Comparison of ENCODE assay signal across 9 cellular contexts in the genomic region with DNA sequence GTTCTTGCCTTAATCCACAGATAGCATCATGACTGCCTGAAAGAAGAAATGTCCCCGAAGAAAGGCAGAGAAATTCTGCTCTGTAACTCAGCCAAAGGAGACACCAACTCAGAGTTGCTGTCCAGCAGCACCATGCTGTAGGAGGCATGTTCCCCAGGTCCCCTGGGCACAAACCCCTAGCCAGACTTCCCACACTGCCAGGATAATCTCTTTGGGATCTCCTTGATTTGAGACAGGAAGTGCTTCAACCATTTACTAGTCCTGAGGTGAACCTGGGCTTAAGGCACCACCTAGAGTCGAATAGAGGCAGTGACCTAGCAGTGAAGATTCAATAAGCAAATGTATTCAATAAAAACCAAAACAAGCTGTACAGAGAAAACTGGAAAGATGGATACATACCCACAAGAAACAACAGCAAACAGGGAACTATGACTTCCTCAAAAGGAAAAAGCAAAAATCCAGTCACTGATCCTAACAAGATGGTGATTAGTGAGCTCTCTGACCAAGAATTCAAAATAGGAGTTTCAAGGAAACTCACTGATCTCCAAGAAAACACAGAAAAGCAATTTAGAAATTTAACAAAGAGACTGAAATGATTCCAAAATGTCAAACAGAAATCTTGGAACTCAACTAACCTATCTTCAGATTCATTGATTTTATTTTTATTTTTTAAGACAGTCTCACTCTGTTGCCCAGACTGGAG. TPM values are rescaled to one million over a fixed set of nuclear protein-coding genes. Genes with fewer than 3 reads are reported as not detected.
DNase-seq lines count a peak whose midpoint lies in the region; ATAC-seq and TF ChIP-seq lines count a peak whose summit lies in the region.
"Had no signal": no experiment of that assay in that cellular context is flagged by ENCODE, and none has a peak within 500 bp of the region (broad histone marks: within the 10 kb centered on the region; RNA-seq: fewer than 3 reads in every experiment).

No MANE protein-coding gene starts in this region.

- in situ Hi-C loops in Panc1 (cut with HindIII; ENCODE audit: low pct_unique_long_range_greater_than_20kb, low sequenced_read_pairs): no loop called here

- POLR2A ChIA-PET in Panc1 (lab: Charles Lee): no interaction called here

- DNase-seq in D341Med (ENCODE audit: low spot score) (peak; percentile 75), HFFc6 (no peak), Panc1 (ENCODE audit: low read depth, low spot score) (no peak), lower lobe of right lung (no peak), ureter (ENCODE audit: low spot score) (no peak)
- peak; percentile 22 for DNase-seq in activated naive CD8-positive, alpha-beta T cell treated with anti-CD3 and anti-CD28 coated beads for 36 hours
- DNase-seq: pancreas had no signal

- H3K27me3 Mint-ChIP-seq in HFFc6 (ENCODE audit: insufficient read depth): peaks cover 26% of the 10 kb centered on the region
- H3K27me3 Mint-ChIP-seq in activated naive CD8-positive, alpha-beta T cell treated with anti-CD3 and anti-CD28 coated beads for 36 hours: no peaks in the 10 kb centered on the region

- H3K4me1 Mint-ChIP-seq in HFFc6 (ENCODE audit: low read depth): no peaks in the 10 kb centered on the region
- H3K4me1 Mint-ChIP-seq in activated naive CD8-positive, alpha-beta T cell treated with anti-CD3 and anti-CD28 coated beads for 36 hours: peaks cover 25% of the 10 kb centered on the region

- H3K4me3 ChIP-seq in Panc1 (ENCODE audit: low read depth in 2 of 2, low read length in 2 of 2): no peak overlapping the region
- H3K4me3 ChIP-seq in lower lobe of right lung: no peak overlapping the region
- H3K4me3 ChIP-seq: pancreas had no signal

- H3K36me3 Mint-ChIP-seq in HFFc6 (ENCODE audit: low read depth): no peaks in the 10 kb centered on the region
- H3K36me3 Mint-ChIP-seq in activated naive CD8-positive, alpha-beta T cell treated with anti-CD3 and anti-CD28 coated beads for 36 hours: no peaks in the 10 kb centered on the region

- no TSS peak for BruUV-seq in Panc1 (replicated peaks; lab: Mats Ljungman, UMichigan)

- H3K4me1 ChIP-seq in Panc1 (ENCODE audit: control insufficient read depth, insufficient read depth, low read length) (no peaks in the 10 kb centered on the region), lower lobe of right lung (no peaks in the 10 kb centered on the region)
- H3K4me1 ChIP-seq: pancreas had no signal

- no peak overlapping the region for H3K27ac ChIP-seq in Panc1 (ENCODE audit: low read length)
- H3K27ac ChIP-seq in lower lobe of right lung: no peak overlapping the region
- H3K27ac ChIP-seq: pancreas had no signal

- peak; percentile 88 for ATAC-seq in Panc1
- ATAC-seq in lower lobe of right lung: no peak
- ATAC-seq in esophagus mucosa: no peak
- no peak for ATAC-seq in HG03439 (IDR thresholded peaks at IDR 0.05; ENCODE audit: unreplicated experiment)

- H3K9me3 ChIP-seq in Panc1 (ENCODE audit: control insufficient read depth, insufficient read depth, low read depth, low read length) (no peaks in the 10 kb centered on the region), lower lobe of right lung (no peaks in the 10 kb centered on the region)
- H3K9me3 ChIP-seq: pancreas had no signal

- no peak overlapping the region for H3K4me3 Mint-ChIP-seq in HFFc6
- no peak overlapping the region for H3K4me3 Mint-ChIP-seq in activated naive CD8-positive, alpha-beta T cell treated with anti-CD3 and anti-CD28 coated beads for 36 hours

- H3K27me3 ChIP-seq in Panc1 (ENCODE audit: control insufficient read depth, insufficient read depth, low read length) (peaks cover 46% of the 10 kb centered on the region), lower lobe of right lung (ENCODE audit: low read depth) (peaks cover 12% of the 10 kb centered on the region)
- H3K27me3 ChIP-seq: pancreas had no signal

- H3K36me3 ChIP-seq in Panc1 (ENCODE audit: control insufficient read depth, insufficient read depth, low read length) (no peaks in the 10 kb centered on the region), lower lobe of right lung (no peaks in the 10 kb centered on the region)
- H3K36me3 ChIP-seq: pancreas had no signal

- no peaks in the 10 kb centered on the region for H3K9me3 Mint-ChIP-seq in HFFc6
- peaks cover 2% of the 10 kb centered on the region for H3K9me3 Mint-ChIP-seq in activated naive CD8-positive, alpha-beta T cell treated with anti-CD3 and anti-CD28 coated beads for 36 hours

- no peak overlapping the region for H3K27ac Mint-ChIP-seq in HFFc6
- H3K27ac Mint-ChIP-seq in activated naive CD8-positive, alpha-beta T cell treated with anti-CD3 and anti-CD28 coated beads for 36 hours: peak overlapping the region; percentile 58

- TF ChIP-seq CTCF in HFFc6 (IDR thresholded peaks at IDR 0.05) (peak; percentile 58), Panc1 (IDR thresholded peaks at IDR 0.05) (peak; percentile 78), lower lobe of right lung (IDR thresholded peaks at IDR 0.05) (peak; percentile 40)

- CTCF ChIA-PET in Panc1 (lab: Charles Lee): interaction anchor here (0.6 kb wide), 1 partner anchor 173 kb away, joined by 3 read pairs; no protein-coding TSS in a partner anchor

- intact Hi-C loops in Panc1 (cut with micrococcal nuclease; ENCODE audit: unreplicated experiment): loop anchor here (1.0 kb wide), 1 partner anchor 52 kb away; no protein-coding TSS in a partner anchor
- intact Hi-C loops in lower lobe of right lung (cut with DNase I): no loop called here

RNA-seq across cellular contexts. Expression of gene OR4D2, which starts 5.7 kb away (rescaled TPM):
- not detected for total RNA-seq in HFFc6 (2021; fragmentation: NEBNext Ultra II Directional; extraction: Animal tissue kit (Norgen Biotek cat#: 25700))
- total RNA-seq in Panc1 (2021; ENCODE audit: unreplicated experiment) (not detected), lower lobe of right lung (not detected), ureter (not detected), esophagus mucosa (not detected)
- not detected for polyA plus RNA-seq in Panc1 (2012; ENCODE audit: insufficient read length)
- not detected for total RNA-seq in activated naive CD8-positive, alpha-beta T cell treated with anti-CD3 and anti-CD28 coated beads for 36 hours
- total RNA-seq: pancreas had no signal
- polyA plus RNA-seq: pancreas had no signal

RNA-seq across cellular contexts. Expression of gene EPX, which starts 20.0 kb away (rescaled TPM):
- total RNA-seq in HFFc6 (2021; fragmentation: NEBNext Ultra II Directional; extraction: Animal tissue kit (Norgen Biotek cat#: 25700)): not detected
- total RNA-seq in Panc1 (2021; ENCODE audit: unreplicated experiment): not detected
- not detected for polyA plus RNA-seq in Panc1 (2012; ENCODE audit: insufficient read length)
- not detected for total RNA-seq in activated naive CD8-positive, alpha-beta T cell treated with anti-CD3 and anti-CD28 coated beads for 36 hours
- not detected for total RNA-seq in lower lobe of right lung
- not detected for total RNA-seq in ureter
- not detected for total RNA-seq in esophagus mucosa
- total RNA-seq: pancreas had no signal
- polyA plus RNA-seq: pancreas had no signal

RNA-seq across cellular contexts. Expression of gene OR4D1, which starts 24.3 kb away (rescaled TPM):
- total RNA-seq in HFFc6 (2021; fragmentation: NEBNext Ultra II Directional; extraction: Animal tissue kit (Norgen Biotek cat#: 25700)): not detected
- total RNA-seq in Panc1 (2021; ENCODE audit: unreplicated experiment) (0.05 TPM), lower lobe of right lung (not detected), ureter (not detected), esophagus mucosa (not detected)
- polyA plus RNA-seq in Panc1 (2012; ENCODE audit: insufficient read length): 0.08 TPM
- under 1 TPM; 0.14 to 0.22 TPM for total RNA-seq in activated naive CD8-positive, alpha-beta T cell treated with anti-CD3 and anti-CD28 coated beads for 36 hours
- total RNA-seq: pancreas had no signal
- polyA plus RNA-seq: pancreas had no signal

RNA-seq across cellular contexts. Expression of gene MKS1, which starts 46.5 kb away (rescaled TPM):
- total RNA-seq in HFFc6 (2021; fragmentation: NEBNext Ultra II Directional; extraction: Animal tissue kit (Norgen Biotek cat#: 25700)): 10 to 100 TPM in 1 of 6 experiments, 1 to 10 TPM in 5; 8.3 to 10.4 (median 8.9) TPM
- total RNA-seq in Panc1 (2021; ENCODE audit: unreplicated experiment) (12.1 TPM), lower lobe of right lung (20.1 TPM), ureter (28.7 TPM), esophagus mucosa (13.6 TPM)
- 8.9 TPM for polyA plus RNA-seq in Panc1 (2012; ENCODE audit: insufficient read length)
- total RNA-seq in activated naive CD8-positive, alpha-beta T cell treated with anti-CD3 and anti-CD28 coated beads for 36 hours: 10 to 100 TPM; 24.3 to 27.0 TPM

Comparison
In these comparisons a context has a peak if more than half of its experiments do, and no peak if none do; other contexts are left out.
1. DNase-seq: peak in D341Med (single experiment) and activated naive CD8-positive, alpha-beta T cell treated with anti-CD3 and anti-CD28 coated beads for 36 hours (single experiment); none in HFFc6 (single experiment), Panc1 (single experiment), lower lobe of right lung (single experiment) and ureter (single experiment).
2. Peak in every context shown above with its lines, with median percentiles within 50 percentile points of each other: CTCF ChIP-seq.